ENCODE assay signal across 9 cellular contexts in the genomic region with DNA sequence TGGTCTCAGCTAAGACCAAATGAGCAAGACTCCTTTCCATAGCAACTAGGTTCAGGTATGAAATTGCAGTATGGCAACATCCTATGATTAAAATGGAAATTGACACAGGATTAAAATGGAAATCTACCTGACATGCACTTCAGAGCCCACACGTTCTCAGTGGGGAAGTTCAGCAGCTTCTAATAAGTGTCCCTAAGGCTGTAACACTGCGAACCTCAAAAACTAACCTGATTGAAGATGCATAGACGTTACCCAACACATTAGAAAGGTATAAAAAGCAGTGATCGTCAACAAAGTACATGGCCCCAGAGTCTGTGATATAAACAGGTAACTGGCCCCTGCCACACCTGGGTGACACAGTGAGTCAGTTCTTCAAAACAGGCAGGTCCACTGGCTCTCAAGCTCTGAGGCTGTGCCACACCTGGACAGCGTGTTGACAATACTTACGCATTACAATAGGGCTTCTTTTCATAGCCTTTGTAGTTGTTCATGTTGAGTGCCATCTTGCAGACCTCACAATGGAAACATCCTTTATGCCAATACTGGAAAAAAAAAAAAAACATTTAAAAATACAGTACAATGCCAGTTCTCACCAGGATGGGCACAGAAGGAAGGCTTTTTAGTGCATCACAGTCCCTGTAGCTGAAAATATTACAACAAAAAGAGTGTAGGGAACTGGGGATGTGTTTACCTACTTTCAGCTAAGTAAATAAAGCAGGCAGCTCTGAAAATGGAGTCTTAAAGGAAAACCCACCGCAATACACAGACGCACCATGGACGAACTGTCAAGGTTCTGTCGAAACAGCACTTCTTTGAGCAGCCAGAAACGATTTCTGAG.
DNase-seq lines count a peak whose midpoint lies in the region; ATAC-seq and TF ChIP-seq lines count a peak whose summit lies in the region.
"Had no signal": no experiment of that assay in that cellular context is flagged by ENCODE, and none has a peak within 500 bp of the region (broad histone marks: within the 10 kb centered on the region; RNA-seq: fewer than 3 reads in every experiment).

No MANE protein-coding gene starts in this region.

- no peak overlapping the region for H3K9ac ChIP-seq in HUES64 (ENCODE audit: low read depth, low read length)

- POLR2A ChIA-PET in Panc1 (lab: Charles Lee): interaction anchor here (0.6 to 0.9 kb wide), 2 partner anchors 28 to 96 kb away, joined by 3 to 6 read pairs; no protein-coding TSS in a partner anchor

- BruUV-seq in Panc1 (replicated peaks; lab: Mats Ljungman, UMichigan): no TSS peak

- WGBS in HUES64: 68% methylated on average over 11 of the region's 11 CpGs

- TF ChIP-seq CTCF in Panc1 (IDR thresholded peaks at IDR 0.05) (no peak), retinal pigment epithelial cell (conservative IDR thresholded peaks at IDR 0.05; ENCODE audit: low read depth, low read length) (no peak)

- intact Hi-C loops in Panc1 (cut with micrococcal nuclease; ENCODE audit: unreplicated experiment): loop anchor here (5.0 to 10.0 kb wide), 3 partner anchors 93 to 353 kb away; a partner anchor contains a TSS

- in situ Hi-C loops in Panc1 (cut with HindIII; ENCODE audit: low pct_unique_long_range_greater_than_20kb, low sequenced_read_pairs): no loop called here

- H3K4me3 ChIP-seq in HUES64 (ENCODE audit: low read length) (peak overlapping the region; percentile 74), Panc1 (ENCODE audit: low read depth in 2 of 2, low read length in 2 of 2) (peak overlapping the region; percentile 69 to 78), retinal pigment epithelial cell (ENCODE audit: low read length) (peak overlapping the region; percentile 67)

- CTCF ChIA-PET in Panc1 (lab: Charles Lee): interaction anchor here (0.6 to 0.7 kb wide), 2 partner anchors 107 to 225 kb away, joined by 3 to 6 read pairs; no protein-coding TSS in a partner anchor

- H3K36me3 ChIP-seq in HUES64 (ENCODE audit: insufficient read depth, low read length) (peaks cover 4% of the 10 kb centered on the region; the same call in 1 of the 2 replicates), Panc1 (ENCODE audit: control insufficient read depth, insufficient read depth, low read length) (peaks cover 2% of the 10 kb centered on the region)

- H3K27me3 ChIP-seq in HUES64 (ENCODE audit: insufficient read depth, low read length): peaks cover 35% of the 10 kb centered on the region
- H3K27me3 ChIP-seq in Panc1 (ENCODE audit: control insufficient read depth, insufficient read depth, low read length): no peaks in the 10 kb centered on the region

- H3K9me3 ChIP-seq in HUES64 (ENCODE audit: insufficient read depth, low read depth, low read length): no peaks in the 10 kb centered on the region
- H3K9me3 ChIP-seq in Panc1 (ENCODE audit: control insufficient read depth, insufficient read depth, low read depth, low read length): no peaks in the 10 kb centered on the region

- ATAC-seq in Panc1 (no peak), GM21576 (IDR thresholded peaks at IDR 0.05; ENCODE audit: unreplicated experiment) (no peak), GM21528 (IDR thresholded peaks at IDR 0.05; ENCODE audit: low FRiP score, unreplicated experiment) (no peak)
- ATAC-seq: stimulated activated naive B cell treated with anti-CD40 and anti-IgM and Interleukin-4, amounts not matched to agents 10 μg/mL and 1 μg/mL and 100 μg/mL, for 72 hours had no signal

- H3K27ac ChIP-seq in HUES64 (ENCODE audit: low read depth, low read length) (no peak overlapping the region), Panc1 (ENCODE audit: low read length) (peak overlapping the region; percentile 74)

- DNase-seq in Panc1 (ENCODE audit: low read depth, low spot score): no peak
- peak; percentile 0 for DNase-seq in fibroblast of peridontal ligament (ENCODE audit: extremely low read depth)
- DNase-seq in retinal pigment epithelial cell (ENCODE audit: low read depth): no peak
- no peak for DNase-seq in middle frontal gyrus (ENCODE audit: extremely low spot score, low spot score)
- no peak for DNase-seq in stimulated activated CD8-positive, alpha-beta memory T cell treated with anti-CD3 and anti-CD28 coated beads, Interleukin-4, amount 100 ng/mL, for 48 hours
- DNase-seq: stimulated activated naive B cell treated with anti-CD40 and anti-IgM and Interleukin-4, amounts not matched to agents 10 μg/mL and 1 μg/mL and 100 μg/mL, for 72 hours had no signal

- H3K4me1 ChIP-seq in HUES64 (ENCODE audit: insufficient read depth, low read length): peaks cover 26% of the 10 kb centered on the region
- peaks cover 48% of the 10 kb centered on the region for H3K4me1 ChIP-seq in Panc1 (ENCODE audit: control insufficient read depth, insufficient read depth, low read length)
